In genomic region chr9:83981126-83981871, GRCh38 we compare ENCODE assay signal across 8 cellular contexts. TPM values are rescaled to one million over a fixed set of nuclear protein-coding genes. Genes with fewer than 3 reads are reported as not detected.
DNase-seq lines count a peak whose midpoint lies in the region; ATAC-seq and TF ChIP-seq lines count a peak whose summit lies in the region.

No MANE protein-coding gene starts in this region.

- intact Hi-C loops in CD8-positive, alpha-beta T cell (cut with DNase I, micrococcal nuclease) = loop anchor here (2.0 to 10.0 kb wide), 6 partner anchors 24 to 1961 kb away; partner anchors contain the start of genes NAA35 (in 2 of the 2), GKAP1 (in 1 of the 2) and IDNK (in 1 of the 2)
- intact Hi-C loops in right cardiac atrium (cut with DNase I) = no loop called here

- no peaks in the 10 kb centered on the region for H3K27me3 Mint-ChIP-seq in CD8-positive, alpha-beta T cell (ENCODE audit: low read depth)

- peaks cover 24% of the 10 kb centered on the region for H3K4me1 ChIP-seq in CD8-positive, alpha-beta T cell (ENCODE audit: insufficient read depth, low read length)
- no peaks in the 10 kb centered on the region for H3K4me1 ChIP-seq in right cardiac atrium (ENCODE audit: control insufficient read depth, insufficient read depth, low read length)

- peaks cover 35% of the 10 kb centered on the region for H3K4me1 Mint-ChIP-seq in CD8-positive, alpha-beta T cell (ENCODE audit: low read depth)

- WGBS in adipose tissue, 3 donors = 1 to 2% (median 2%) methylated on average over 29 of the region's 29 CpGs
- WGBS in right cardiac atrium = 2% methylated on average over 29 of the region's 29 CpGs

- POLR2A ChIA-PET in CD8-positive, alpha-beta T cell (lab: Charles Lee) = interaction anchor here (1.1 to 3.4 kb wide), 11 partner anchors 10 to 274 kb away, joined by 3 to 28 read pairs (median 11); partner anchors contain the start of genes KIF27 and UBQLN1

- no peaks in the 10 kb centered on the region for H3K9me3 ChIP-seq in CD8-positive, alpha-beta T cell (ENCODE audit: low read length)
- no peaks in the 10 kb centered on the region for H3K9me3 ChIP-seq in right cardiac atrium (ENCODE audit: control insufficient read depth, low read length)

- peak overlapping the region; percentile 100 for H3K4me3 ChIP-seq in CD8-positive, alpha-beta T cell (ENCODE audit: low read depth, low read length)
- peak overlapping the region; percentile 73 for H3K4me3 ChIP-seq in right cardiac atrium (ENCODE audit: low read length)
- H3K4me3 ChIP-seq in retinal pigment epithelial cell (ENCODE audit: low read length) = peak overlapping the region; percentile 99

- H3K36me3 ChIP-seq in CD8-positive, alpha-beta T cell (ENCODE audit: insufficient read depth, low read length) = peaks cover 10% of the 10 kb centered on the region

- peak overlapping the region; percentile 98 for H3K27ac Mint-ChIP-seq in CD8-positive, alpha-beta T cell

- no peaks in the 10 kb centered on the region for H3K9me3 Mint-ChIP-seq in CD8-positive, alpha-beta T cell

- H3K27me3 ChIP-seq in CD8-positive, alpha-beta T cell (ENCODE audit: insufficient read depth, low read length) = no peaks in the 10 kb centered on the region
- H3K27me3 ChIP-seq in right cardiac atrium (ENCODE audit: control insufficient read depth, insufficient read depth) = no peaks in the 10 kb centered on the region

- peak overlapping the region; percentile 96 for H3K27ac ChIP-seq in CD8-positive, alpha-beta T cell (ENCODE audit: low read depth, low read length)
- peak overlapping the region; percentile 19 for H3K27ac ChIP-seq in adipose tissue (ENCODE audit: low read depth, low read length)
- peak overlapping the region; percentile 93 for H3K27ac ChIP-seq in right cardiac atrium (ENCODE audit: low read length)

- peak in 1 of 7 experiments; percentile 36 for DNase-seq in CD8-positive, alpha-beta T cell
- DNase-seq in NCI-H226 = peak; percentile 5
- DNase-seq in right cardiac atrium = peak in 2 of 3 donors; percentile 37 to 41
- DNase-seq in retinal pigment epithelial cell (ENCODE audit: low read depth) = peak; percentile 32

- CTCF ChIA-PET in CD8-positive, alpha-beta T cell (lab: Charles Lee) = interaction anchor here (1.0 to 1.8 kb wide), 2 partner anchors 20 to 191 kb away, joined by 3 to 6 read pairs; no protein-coding TSS in a partner anchor

- TF ChIP-seq CTCF in CD8-positive, alpha-beta T cell (IDR thresholded peaks at IDR 0.05) = no peak
- no peak for TF ChIP-seq CTCF in retinal pigment epithelial cell (conservative IDR thresholded peaks at IDR 0.05; ENCODE audit: low read depth, low read length)

- H3K36me3 Mint-ChIP-seq in CD8-positive, alpha-beta T cell = peaks cover 42% of the 10 kb centered on the region

- no peak for ATAC-seq in CD8-positive, alpha-beta T cell
- ATAC-seq in GM19455 (IDR thresholded peaks at IDR 0.05; ENCODE audit: unreplicated experiment) (peak; percentile 22), right cardiac atrium (no peak), GM19324 (IDR thresholded peaks at IDR 0.05; ENCODE audit: low FRiP score, unreplicated experiment) (no peak), HG03025 (IDR thresholded peaks at IDR 0.05; ENCODE audit: low FRiP score, unreplicated experiment) (no peak)

- peak overlapping the region; percentile 100 for H3K4me3 Mint-ChIP-seq in CD8-positive, alpha-beta T cell

RNA-seq across cellular contexts. Expression of gene RMI1, which starts 0.7 kb away (rescaled TPM):
- total RNA-seq in CD8-positive, alpha-beta T cell = 1 to 10 TPM in 1 of 2 experiments, under 1 TPM in 1; 0.35 to 1.1 TPM
- polyA plus RNA-seq in adipose tissue = 1 to 10 TPM; 1.6 to 2.9 (median 1.7) TPM
- 1 to 10 TPM; 2.3 to 5.6 (median 4.5) TPM for total RNA-seq in right cardiac atrium
- 2.0 TPM for polyA plus RNA-seq in right cardiac atrium

RNA-seq across cellular contexts. Expression of gene HNRNPK, which starts 1.3 kb away (rescaled TPM):
- 100 to 1,000 TPM; 668 to 674 TPM for total RNA-seq in CD8-positive, alpha-beta T cell
- polyA plus RNA-seq in adipose tissue = 100 to 1,000 TPM; 154 to 339 (median 248) TPM
- total RNA-seq in right cardiac atrium = 100 to 1,000 TPM; 304 to 327 (median 310) TPM
- 215 TPM for polyA plus RNA-seq in right cardiac atrium

Comparison
In these comparisons a context has a peak if more than half of its experiments do, and no peak if none do; other contexts are left out.
1. H3K27ac ChIP-seq: peak in every context shown above with its lines; median percentile 96 in CD8-positive, alpha-beta T cell; 93 in right cardiac atrium; 19 in adipose tissue.
2. intact Hi-C loops: an anchor here in CD8-positive, alpha-beta T cell (2.0 to 10.0 kb wide); none called in right cardiac atrium.